Comparison of ENCODE assay signal across 12 cellular contexts in the genomic region with DNA sequence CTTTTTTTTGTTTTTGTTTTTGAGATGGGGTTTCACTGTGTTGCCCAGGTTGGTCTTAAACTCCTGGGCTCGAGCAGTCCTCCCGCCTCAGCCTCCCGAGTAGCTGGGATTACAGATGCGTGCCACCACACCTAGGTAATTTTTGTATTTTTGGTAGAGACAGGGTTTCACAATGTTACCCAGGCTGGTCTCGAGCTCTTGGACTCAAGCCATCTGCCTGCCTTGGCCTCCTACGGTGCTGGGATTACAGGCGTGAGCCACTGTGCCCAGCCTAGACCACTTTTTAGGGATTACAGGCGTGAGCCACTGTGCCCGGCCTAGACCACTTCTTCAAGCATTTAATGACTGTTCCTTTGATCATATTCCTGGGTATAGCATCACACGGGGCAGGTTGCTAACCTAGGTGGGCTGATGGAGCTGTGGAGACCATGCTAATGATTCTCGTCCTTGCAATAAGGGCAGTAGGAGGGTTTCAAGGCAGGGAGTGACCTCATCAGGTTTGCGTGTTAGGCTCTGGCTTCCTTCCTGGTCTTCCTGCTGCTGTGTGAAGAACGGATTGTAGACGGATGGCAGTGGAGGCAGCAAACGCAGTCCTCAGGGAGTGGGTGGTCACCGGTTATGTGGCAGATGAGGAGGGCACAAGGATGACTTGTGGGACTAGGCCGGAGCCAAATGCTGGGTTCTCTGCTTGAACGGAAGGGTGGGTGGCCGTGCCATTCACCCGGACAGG. TPM values are rescaled to one million over a fixed set of nuclear protein-coding genes. Genes with fewer than 3 reads are reported as not detected.
A peak's percentile ranks its signal among the peaks of the same experiment; 100 is the strongest.
DNase-seq lines count a peak whose midpoint lies in the region; ATAC-seq and TF ChIP-seq lines count a peak whose summit lies in the region.
"Had no signal": no experiment of that assay in that cellular context is flagged by ENCODE, and none has a peak within 500 bp of the region (broad histone marks: within the 10 kb centered on the region; RNA-seq: fewer than 3 reads in every experiment).

No MANE protein-coding gene starts in this region.

- H3K36me3 ChIP-seq in left ventricle myocardium inferior (no peaks in the 10 kb centered on the region), testis (ENCODE audit: low read depth, missing control alignments) (no peaks in the 10 kb centered on the region)

- peaks cover 64% of the 10 kb centered on the region for H3K4me1 Mint-ChIP-seq in activated naive CD8-positive, alpha-beta T cell (ENCODE audit: low read depth)
- H3K4me1 Mint-ChIP-seq in activated naive CD8-positive, alpha-beta T cell treated with anti-CD3 and anti-CD28 coated beads, Interleukin-2, amount 50 U/mL, for 24 hours = peaks cover 54% of the 10 kb centered on the region

- no peaks in the 10 kb centered on the region for H3K9me3 ChIP-seq in left ventricle myocardium inferior (replicated peaks)
- H3K9me3 ChIP-seq in testis = no peaks in the 10 kb centered on the region
- H3K9me3 ChIP-seq: mucosa of descending colon had no signal

- no peak for ATAC-seq in activated naive CD8-positive, alpha-beta T cell treated with anti-CD3 and anti-CD28 coated beads, Interleukin-2, amount 50 U/mL, for 24 hours
- no peak for ATAC-seq in HG02840 (IDR thresholded peaks at IDR 0.05; ENCODE audit: low FRiP score, unreplicated experiment)
- ATAC-seq: mucosa of descending colon had no signal

- no peak overlapping the region for H3K4me3 ChIP-seq in left ventricle myocardium inferior
- H3K4me3 ChIP-seq in testis = no peak overlapping the region
- H3K4me3 ChIP-seq: mucosa of descending colon had no signal

- peaks cover 3% of the 10 kb centered on the region for H3K36me3 Mint-ChIP-seq in activated naive CD8-positive, alpha-beta T cell
- peaks cover 14% of the 10 kb centered on the region for H3K36me3 Mint-ChIP-seq in activated naive CD8-positive, alpha-beta T cell treated with anti-CD3 and anti-CD28 coated beads, Interleukin-2, amount 50 U/mL, for 24 hours (ENCODE audit: low read depth)

- no peak for TF ChIP-seq POLR2A in testis (IDR thresholded peaks at IDR 0.05)

- TF ChIP-seq CTCF in left ventricle myocardium inferior (IDR thresholded peaks at IDR 0.05; ENCODE audit: borderline replicate concordance) (no peak), testis (IDR thresholded peaks at IDR 0.05) (no peak)

- H3K27me3 Mint-ChIP-seq in activated naive CD8-positive, alpha-beta T cell = no peaks in the 10 kb centered on the region
- no peaks in the 10 kb centered on the region for H3K27me3 Mint-ChIP-seq in activated naive CD8-positive, alpha-beta T cell treated with anti-CD3 and anti-CD28 coated beads, Interleukin-2, amount 50 U/mL, for 24 hours
- H3K27me3 Mint-ChIP-seq: activated CD4-positive, alpha-beta memory T cell treated with anti-CD3 and anti-CD28 coated beads for 36 hours had no signal

- H3K9me3 Mint-ChIP-seq in activated naive CD8-positive, alpha-beta T cell (ENCODE audit: low read depth) = no peaks in the 10 kb centered on the region
- H3K9me3 Mint-ChIP-seq in activated naive CD8-positive, alpha-beta T cell treated with anti-CD3 and anti-CD28 coated beads, Interleukin-2, amount 50 U/mL, for 24 hours = no peaks in the 10 kb centered on the region
- H3K9me3 Mint-ChIP-seq: activated CD4-positive, alpha-beta memory T cell treated with anti-CD3 and anti-CD28 coated beads for 36 hours had no signal

- H3K4me3 Mint-ChIP-seq in activated naive CD8-positive, alpha-beta T cell = peak overlapping the region; percentile 4
- H3K4me3 Mint-ChIP-seq in activated naive CD8-positive, alpha-beta T cell treated with anti-CD3 and anti-CD28 coated beads, Interleukin-2, amount 50 U/mL, for 24 hours = no peak overlapping the region
- H3K4me3 Mint-ChIP-seq: activated CD4-positive, alpha-beta memory T cell treated with anti-CD3 and anti-CD28 coated beads for 36 hours had no signal

- H3K27ac ChIP-seq in left ventricle myocardium inferior (replicated peaks) (peak overlapping the region; percentile 40), testis (no peak overlapping the region)

- peak overlapping the region; percentile 61 for H3K27ac Mint-ChIP-seq in activated naive CD8-positive, alpha-beta T cell
- no peak overlapping the region for H3K27ac Mint-ChIP-seq in activated naive CD8-positive, alpha-beta T cell treated with anti-CD3 and anti-CD28 coated beads, Interleukin-2, amount 50 U/mL, for 24 hours
- H3K27ac Mint-ChIP-seq: activated CD4-positive, alpha-beta memory T cell treated with anti-CD3 and anti-CD28 coated beads for 36 hours had no signal

- H3K4me1 ChIP-seq in left ventricle myocardium inferior (peaks cover 60% of the 10 kb centered on the region), testis (peaks cover 19% of the 10 kb centered on the region)

- DNase-seq in activated naive CD8-positive, alpha-beta T cell treated with anti-CD3 and anti-CD28 coated beads, Interleukin-2, amount 50 U/mL, for 24 hours = no peak
- DNase-seq in left ventricle myocardium inferior (no peak), testis (peak; percentile 36), DMS114 treated with DMSO at 0.1 percent for 48 hours (lab: John Stamatoyannopoulos, UW; ENCODE audit: unreplicated experiment) (no peak)
- DNase-seq: activated CD4-positive, alpha-beta memory T cell treated with anti-CD3 and anti-CD28 coated beads for 36 hours; foreskin melanocyte; NCI-H2171; SIG-M5; stimulated activated CD4-positive, alpha-beta T cell treated with anti-CD3 and anti-CD28 coated beads, Interleukin-2, amount 100 ng/mL, for 24 hours had no signal

- intact Hi-C loops in left ventricle myocardium inferior (cut with micrococcal nuclease) (no loop called here), testis (cut with DNase I; ENCODE audit: low total_unique reads) (no loop called here)

- H3K27me3 ChIP-seq in left ventricle myocardium inferior (ENCODE audit: low read depth) = no peaks in the 10 kb centered on the region
- no peaks in the 10 kb centered on the region for H3K27me3 ChIP-seq in testis

- WGBS in testis, 2 donors = 66% methylated on average over 20 of the region's 20 CpGs

RNA-seq across cellular contexts. Expression of a gene that starts 13.8 kb away (rescaled TPM):
- total RNA-seq in left ventricle myocardium inferior (31.3 TPM), testis (100 to 1,000 TPM; 193 to 207 TPM)
- polyA plus RNA-seq in testis (ENCODE audit: insufficient read depth, low read depth, low replicate concordance) = 116 TPM

RNA-seq across cellular contexts. Expression of a gene that starts 27.1 kb away (rescaled TPM):
- total RNA-seq in left ventricle myocardium inferior = 16.2 TPM
- total RNA-seq in testis = 10 to 100 TPM; 38.2 to 47.6 TPM
- polyA plus RNA-seq in testis (ENCODE audit: insufficient read depth, low read depth, low replicate concordance) = 36.8 TPM

RNA-seq across cellular contexts. Expression of a gene that starts 42.3 kb away (rescaled TPM):
- total RNA-seq in left ventricle myocardium inferior (11.6 TPM), testis (10 to 100 TPM; 73.8 to 81.0 TPM)
- 72.2 TPM for polyA plus RNA-seq in testis (ENCODE audit: insufficient read depth, low read depth, low replicate concordance)

RNA-seq across cellular contexts. Expression of a gene that starts 53.9 kb away (rescaled TPM):
- total RNA-seq in left ventricle myocardium inferior = 18.0 TPM
- total RNA-seq in testis = 10 to 100 TPM; 61.8 to 92.5 TPM
- polyA plus RNA-seq in testis (ENCODE audit: insufficient read depth, low read depth, low replicate concordance) = 34.7 TPM
